14 cellular contexts compared by ENCODE assay signal in the genomic region with DNA sequence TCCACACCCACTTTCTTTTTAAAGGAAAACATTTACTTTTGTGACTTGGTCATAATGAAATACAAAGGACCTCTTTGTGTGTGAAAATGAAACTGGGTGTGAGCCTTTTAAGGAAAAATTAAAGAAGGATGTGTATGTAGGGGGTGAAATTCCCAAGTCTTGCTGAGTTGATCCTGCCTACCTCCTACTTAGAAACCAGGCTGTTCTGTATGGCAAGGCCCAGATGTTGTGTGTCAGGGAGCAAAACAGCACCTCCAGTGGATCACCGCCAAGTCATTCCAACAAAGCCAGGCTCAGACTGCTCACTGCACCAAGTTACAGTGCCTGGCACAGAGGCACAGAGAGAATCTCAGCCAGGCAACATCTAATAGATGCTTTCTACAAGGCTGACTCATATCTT.
DNase-seq lines count a peak whose midpoint lies in the region; ATAC-seq and TF ChIP-seq lines count a peak whose summit lies in the region.
"Had no signal": no experiment of that assay in that cellular context is flagged by ENCODE, and none has a peak within 500 bp of the region (broad histone marks: within the 10 kb centered on the region; RNA-seq: fewer than 3 reads in every experiment).

No MANE protein-coding gene starts in this region.

- H3K4me3 Mint-ChIP-seq in T-helper 17 cell (no peak overlapping the region), mesothelial cell of epicardium (no peak overlapping the region)
- H3K4me3 Mint-ChIP-seq: activated naive CD4-positive, alpha-beta T cell treated with anti-CD3 and anti-CD28 coated beads, Interleukin-2, amount 50 U/mL, for 24 hours had no signal

- no peak for ATAC-seq in T-helper 17 cell

- H3K36me3 Mint-ChIP-seq in T-helper 17 cell (ENCODE audit: low read depth) (no peaks in the 10 kb centered on the region), mesothelial cell of epicardium (no peaks in the 10 kb centered on the region)
- H3K36me3 Mint-ChIP-seq: activated naive CD4-positive, alpha-beta T cell treated with anti-CD3 and anti-CD28 coated beads, Interleukin-2, amount 50 U/mL, for 24 hours had no signal

- H3K9me3 Mint-ChIP-seq in mesothelial cell of epicardium = peaks cover 6% of the 10 kb centered on the region
- H3K9me3 Mint-ChIP-seq: activated naive CD4-positive, alpha-beta T cell treated with anti-CD3 and anti-CD28 coated beads, Interleukin-2, amount 50 U/mL, for 24 hours had no signal

- H3K4me1 Mint-ChIP-seq in T-helper 17 cell (no peaks in the 10 kb centered on the region), mesothelial cell of epicardium (no peaks in the 10 kb centered on the region)
- H3K4me1 Mint-ChIP-seq: activated naive CD4-positive, alpha-beta T cell treated with anti-CD3 and anti-CD28 coated beads, Interleukin-2, amount 50 U/mL, for 24 hours had no signal

- TF ChIP-seq CTCF in astrocyte of the cerebellum (IDR thresholded peaks at IDR 0.05; ENCODE audit: low read depth, low read length, missing control alignments) = no peak
- TF ChIP-seq CTCF in mesothelial cell of epicardium (IDR thresholded peaks at IDR 0.05; ENCODE audit: unreplicated experiment) = no peak

- H3K9me3 ChIP-seq in T-helper 17 cell (ENCODE audit: control insufficient read depth, low read length, poor library complexity, severe bottlenecking) = no peaks in the 10 kb centered on the region

- no peak overlapping the region for H3K27ac Mint-ChIP-seq in T-helper 17 cell
- H3K27ac Mint-ChIP-seq in mesothelial cell of epicardium = no peak overlapping the region
- H3K27ac Mint-ChIP-seq: activated naive CD4-positive, alpha-beta T cell treated with anti-CD3 and anti-CD28 coated beads, Interleukin-2, amount 50 U/mL, for 24 hours had no signal

- DNase-seq in H4 (ENCODE audit: low spot score) (peak; percentile 76), astrocyte of the cerebellum (ENCODE audit: low read depth) (peak; percentile 12), globus pallidus (ENCODE audit: low spot score) (peak; percentile 86), pons (ENCODE audit: low spot score) (peak; percentile 92), T-helper 17 cell (no peak), mesothelial cell of epicardium (ENCODE audit: low spot score in 2 of 2, unreplicated experiment in 2 of 2) (no peak), NCI-H2196 (lab: John Stamatoyannopoulos, UW; ENCODE audit: unreplicated experiment) (no peak)
- DNase-seq in stimulated activated CD8-positive, alpha-beta memory T cell treated with anti-CD3 and anti-CD28 coated beads, Interleukin-4, amount 100 ng/mL, for 48 hours = no peak
- DNase-seq: activated CD8-positive, alpha-beta memory T cell treated with anti-CD3 and anti-CD28 coated beads for 24 hours; AML-193; effector memory CD4-positive, alpha-beta T cell; NCI-H2171; T1000 had no signal

- no peak overlapping the region for H3K4me3 ChIP-seq in astrocyte of the cerebellum (ENCODE audit: low read depth, low read length)

- in situ Hi-C loops in astrocyte of the cerebellum (cut with HindIII; ENCODE audit: low sequenced_read_pairs) = no loop called here

- no peaks in the 10 kb centered on the region for H3K27me3 Mint-ChIP-seq in T-helper 17 cell
- no peaks in the 10 kb centered on the region for H3K27me3 Mint-ChIP-seq in mesothelial cell of epicardium (ENCODE audit: low read depth)
- H3K27me3 Mint-ChIP-seq: activated naive CD4-positive, alpha-beta T cell treated with anti-CD3 and anti-CD28 coated beads, Interleukin-2, amount 50 U/mL, for 24 hours had no signal

Comparison
In these comparisons a context has a peak if more than half of its experiments do, and no peak if none do; other contexts are left out.
1. DNase-seq: peak in H4 (single experiment), astrocyte of the cerebellum (single experiment), globus pallidus (single experiment) and pons (single experiment); none in T-helper 17 cell (0 of 3), mesothelial cell of epicardium (0 of 2), stimulated activated CD8-positive, alpha-beta memory T cell treated with anti-CD3 and anti-CD28 coated beads, Interleukin-4, amount 100 ng/mL, for 48 hours (single experiment) and NCI-H2196 (single experiment).